15 cellular contexts compared by ENCODE assay signal in the genomic region with DNA sequence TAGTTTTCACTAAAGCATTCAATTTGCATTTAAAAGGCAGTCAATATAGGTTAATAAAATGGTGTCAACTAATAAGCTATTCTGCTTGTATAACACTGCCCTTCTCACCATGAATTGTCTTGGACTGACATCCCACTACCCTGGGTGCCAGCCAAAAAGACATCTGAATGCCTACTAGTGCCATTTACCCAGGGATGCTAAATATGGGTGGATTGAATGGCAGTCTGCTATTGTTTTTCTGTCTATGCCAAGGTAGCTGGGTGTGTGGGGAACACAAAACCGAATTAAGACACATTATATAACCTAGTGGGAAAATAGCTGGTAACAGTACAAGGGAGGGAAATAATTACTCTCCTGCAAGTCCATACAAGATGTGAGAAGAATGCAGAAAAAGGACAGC.
"Had no signal": no experiment of that assay in that cellular context is flagged by ENCODE, and none has a peak within 500 bp of the region (broad histone marks: within the 10 kb centered on the region; RNA-seq: fewer than 3 reads in every experiment).

No MANE protein-coding gene starts in this region.

- DNase-seq: cortex of kidney; effector memory CD4-positive, alpha-beta T cell; esophagus squamous epithelium; head of caudate nucleus; hippocampal formation; left colon; left ventricle myocardium superior; naive B cell; occipital lobe; pancreas; right cardiac atrium; small intestine; stimulated activated CD4-positive, alpha-beta T cell treated with anti-CD3 and anti-CD28 coated beads, Interleukin-2, amount 100 ng/mL, for 48 hours; stimulated activated naive CD4-positive, alpha-beta T cell treated with Interleukin-2 at 50 U/mL for 16 hours; trophoblast cell had no signal
